11 cellular contexts compared by ENCODE assay signal in the genomic region with DNA sequence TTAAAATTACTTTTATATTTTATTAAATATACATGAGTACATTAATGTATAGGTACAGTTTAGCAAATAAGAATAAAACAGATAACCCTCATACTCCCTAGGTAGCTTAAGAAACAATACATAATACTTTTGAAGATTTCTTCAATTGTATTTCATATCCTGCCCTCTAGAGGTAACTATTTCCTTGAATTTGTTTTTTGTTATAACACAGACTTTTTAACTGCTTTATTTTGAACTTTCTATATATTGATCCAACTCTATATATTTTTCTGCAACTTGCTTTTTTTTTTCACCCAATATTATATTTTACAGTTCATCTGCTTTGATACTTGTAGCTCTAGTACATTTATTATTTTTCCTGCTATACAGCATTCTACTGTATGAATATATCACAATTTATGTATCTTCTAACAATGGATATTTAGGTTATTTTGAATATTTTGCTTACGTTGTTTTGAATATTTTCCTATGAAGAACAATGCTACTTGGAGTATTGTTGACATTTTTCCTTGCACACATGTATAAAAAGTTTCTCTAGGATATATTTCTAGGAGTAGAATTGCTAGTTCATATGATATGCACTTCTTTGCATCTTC.
DNase-seq lines count a peak whose midpoint lies in the region; ATAC-seq, FAIRE-seq and TF ChIP-seq lines count a peak whose summit lies in the region.
"Had no signal": no experiment of that assay in that cellular context is flagged by ENCODE, and none has a peak within 500 bp of the region (broad histone marks: within the 10 kb centered on the region; RNA-seq: fewer than 3 reads in every experiment).

No MANE protein-coding gene starts in this region.

- no peak overlapping the region for H3K4me3 Mint-ChIP-seq in activated naive CD8-positive, alpha-beta T cell treated with anti-CD3 and anti-CD28 coated beads, Interleukin-2, amount 10 ng/mL, durations not matched to agents 7 days and 5 days
- H3K4me3 Mint-ChIP-seq in activated naive CD8-positive, alpha-beta T cell treated with anti-CD3 and anti-CD28 coated beads for 36 hours, result no peak overlapping the region
- H3K4me3 Mint-ChIP-seq: activated naive CD4-positive, alpha-beta T cell treated with anti-CD3 and anti-CD28 coated beads, Interleukin-2, amount 50 U/mL, for 24 hours had no signal

- H3K27ac ChIP-seq in endothelial cell of umbilical vein (ENCODE audit: insufficient read depth, low read depth, low read length) (no peak overlapping the region), transverse colon (no peak overlapping the region)
- no peak overlapping the region for H3K27ac ChIP-seq in effector memory CD4-positive, alpha-beta T cell (ENCODE audit: insufficient read depth, low read length, poor library complexity, severe bottlenecking)

- peaks cover 4% of the 10 kb centered on the region for H3K4me1 Mint-ChIP-seq in activated naive CD8-positive, alpha-beta T cell treated with anti-CD3 and anti-CD28 coated beads, Interleukin-2, amount 10 ng/mL, durations not matched to agents 7 days and 5 days
- peaks cover 2% of the 10 kb centered on the region for H3K4me1 Mint-ChIP-seq in activated naive CD8-positive, alpha-beta T cell treated with anti-CD3 and anti-CD28 coated beads for 36 hours

- FAIRE-seq in endothelial cell of umbilical vein (lab: Jason Lieb, UNC), result no peak

- dilution Hi-C loops in endothelial cell of umbilical vein (cut with MboI; ENCODE audit: extremely low pct_ligation_motif_present, low sequenced_read_pairs), result no loop called here

- intact Hi-C loops in endothelial cell of umbilical vein (cut with micrococcal nuclease) (no loop called here), transverse colon (cut with DNase I; ENCODE audit: low total_unique reads) (no loop called here)

- POLR2A ChIA-PET in activated naive CD8-positive, alpha-beta T cell treated with anti-CD3 and anti-CD28 coated beads, Interleukin-2, amount 10 ng/mL, durations not matched to agents 7 days and 5 days (lab: Charles Lee), result interaction anchor here (1.2 to 1.6 kb wide), 2 partner anchors 71 to 73 kb away, joined by 6 read pairs; a partner anchor contains a TSS
- POLR2A ChIA-PET in endothelial cell of umbilical vein (lab: Charles Lee), result no interaction called here

- whole genome bisulfite sequencing in transverse colon (ENCODE audit: low coverage in 1 of 2), 2 donors, result 82 to 90% methylated on average over 1 of the region's 1 CpG

- H3K79me2 ChIP-seq in endothelial cell of umbilical vein (ENCODE audit: control insufficient read depth, insufficient read depth, low read length), result no peaks in the 10 kb centered on the region

- no peak overlapping the region for H2AFZ ChIP-seq in endothelial cell of umbilical vein (ENCODE audit: low read depth, low read length)

- H3K9me3 ChIP-seq in endothelial cell of umbilical vein (replicated peaks; ENCODE audit: control insufficient read depth, insufficient read depth, low read length) (no peaks in the 10 kb centered on the region), transverse colon (no peaks in the 10 kb centered on the region)
- H3K9me3 ChIP-seq in effector memory CD4-positive, alpha-beta T cell (ENCODE audit: control insufficient read depth, low read length), result no peaks in the 10 kb centered on the region

- H3K27ac Mint-ChIP-seq in activated naive CD8-positive, alpha-beta T cell treated with anti-CD3 and anti-CD28 coated beads, Interleukin-2, amount 10 ng/mL, durations not matched to agents 7 days and 5 days, result no peak overlapping the region
- no peak overlapping the region for H3K27ac Mint-ChIP-seq in activated naive CD8-positive, alpha-beta T cell treated with anti-CD3 and anti-CD28 coated beads for 36 hours
- H3K27ac Mint-ChIP-seq: activated naive CD4-positive, alpha-beta T cell treated with anti-CD3 and anti-CD28 coated beads, Interleukin-2, amount 50 U/mL, for 24 hours had no signal

- TF ChIP-seq EP300 in transverse colon (IDR thresholded peaks at IDR 0.05; ENCODE audit: low read depth), result no peak

- no peaks in the 10 kb centered on the region for H3K9me1 ChIP-seq in endothelial cell of umbilical vein (replicated peaks; ENCODE audit: control insufficient read depth, extremely low read depth, insufficient read depth, low read length)

- CTCF ChIA-PET in endothelial cell of umbilical vein (lab: Charles Lee), result interaction anchor here (0.7 to 1.9 kb wide), 14 partner anchors 24 to 413 kb away, joined by 3 to 12 read pairs (median 4); no protein-coding TSS in a partner anchor

- peak; percentile 33 for ATAC-seq in activated naive CD8-positive, alpha-beta T cell treated with anti-CD3 and anti-CD28 coated beads, Interleukin-2, amount 10 ng/mL, durations not matched to agents 7 days and 5 days (ENCODE audit: low read depth)
- no peak for ATAC-seq in GM21381 (IDR thresholded peaks at IDR 0.05; ENCODE audit: unreplicated experiment)
- no peak for ATAC-seq in GM19467 (IDR thresholded peaks at IDR 0.05; ENCODE audit: unreplicated experiment)
- ATAC-seq: Panc1 had no signal

- no peak for DNase-seq in activated naive CD8-positive, alpha-beta T cell treated with anti-CD3 and anti-CD28 coated beads, Interleukin-2, amount 10 ng/mL, durations not matched to agents 7 days and 5 days
- no peak for DNase-seq in activated naive CD8-positive, alpha-beta T cell treated with anti-CD3 and anti-CD28 coated beads for 36 hours
- peak; percentile 33 for DNase-seq in MV-4-11 (lab: John Stamatoyannopoulos, UW)
- DNase-seq in endothelial cell of umbilical vein (ENCODE audit: low read depth, low spot score), result peak; percentile 5
- no peak for DNase-seq in transverse colon
- DNase-seq in effector memory CD4-positive, alpha-beta T cell, result no peak

- in situ Hi-C loops in transverse colon (cut with MboI; ENCODE audit: low pct_ligation_motif_present in 1 of 4, low pct_unique_long_range_greater_than_20kb in 1 of 4, low sequenced_read_pairs in 3 of 4), result loop anchor here in 3 of 4 donors (10.0 to 25.0 kb wide), 2 partner anchors 98 to 380 kb away; no protein-coding TSS in a partner anchor

- no peak for TF ChIP-seq CTCF in endothelial cell of umbilical vein (IDR thresholded peaks at IDR 0.05; ENCODE audit: extremely low read depth in 1 of 2, insufficient read depth in 1 of 2, low read depth in 1 of 2, low read length in 2 of 2)
- TF ChIP-seq CTCF in transverse colon (IDR thresholded peaks at IDR 0.05), result peak in 4 of 5 experiments; percentile 30 to 35 (median 32)

- TF ChIP-seq POLR2A in endothelial cell of umbilical vein (IDR thresholded peaks at IDR 0.05; ENCODE audit: low read depth, low read length), result no peak
- TF ChIP-seq POLR2A in transverse colon (IDR thresholded peaks at IDR 0.05), result no peak

- H3K27me3 Mint-ChIP-seq in activated naive CD8-positive, alpha-beta T cell treated with anti-CD3 and anti-CD28 coated beads, Interleukin-2, amount 10 ng/mL, durations not matched to agents 7 days and 5 days, result no peaks in the 10 kb centered on the region
- H3K27me3 Mint-ChIP-seq in activated naive CD8-positive, alpha-beta T cell treated with anti-CD3 and anti-CD28 coated beads for 36 hours, result no peaks in the 10 kb centered on the region
- H3K27me3 Mint-ChIP-seq: activated naive CD4-positive, alpha-beta T cell treated with anti-CD3 and anti-CD28 coated beads, Interleukin-2, amount 50 U/mL, for 24 hours had no signal

- H3K4me1 ChIP-seq in endothelial cell of umbilical vein (ENCODE audit: control insufficient read depth, extremely low read depth, insufficient read depth, low read length) (no peaks in the 10 kb centered on the region), transverse colon (no peaks in the 10 kb centered on the region)
- no peaks in the 10 kb centered on the region for H3K4me1 ChIP-seq in effector memory CD4-positive, alpha-beta T cell (ENCODE audit: control insufficient read depth, insufficient read depth, low read length, poor library complexity, severe bottlenecking)

- no TSS peak for BruUV-seq in endothelial cell of umbilical vein (replicated peaks; lab: Mats Ljungman, UMichigan)

- H3K36me3 Mint-ChIP-seq in activated naive CD8-positive, alpha-beta T cell treated with anti-CD3 and anti-CD28 coated beads, Interleukin-2, amount 10 ng/mL, durations not matched to agents 7 days and 5 days, result peaks cover 1% of the 10 kb centered on the region
- peaks cover 2% of the 10 kb centered on the region for H3K36me3 Mint-ChIP-seq in activated naive CD8-positive, alpha-beta T cell treated with anti-CD3 and anti-CD28 coated beads for 36 hours

- no peaks in the 10 kb centered on the region for H3K27me3 ChIP-seq in endothelial cell of umbilical vein (ENCODE audit: control insufficient read depth in 2 of 2, insufficient read depth in 2 of 2, low read length in 2 of 2)
- no peaks in the 10 kb centered on the region for H3K27me3 ChIP-seq in transverse colon
- H3K27me3 ChIP-seq in effector memory CD4-positive, alpha-beta T cell (replicated peaks; ENCODE audit: control insufficient read depth, insufficient read depth, low read length, poor library complexity, severe bottlenecking), result no peaks in the 10 kb centered on the region

- H3K36me3 ChIP-seq in endothelial cell of umbilical vein (ENCODE audit: control insufficient read depth in 2 of 2, extremely low read depth in 1 of 2, insufficient read depth in 2 of 2, low read length in 2 of 2), result no peaks in the 10 kb centered on the region
- no peaks in the 10 kb centered on the region for H3K36me3 ChIP-seq in transverse colon
- no peaks in the 10 kb centered on the region for H3K36me3 ChIP-seq in effector memory CD4-positive, alpha-beta T cell (ENCODE audit: control insufficient read depth, insufficient read depth, low read length)

- H3K4me3 ChIP-seq in endothelial cell of umbilical vein (replicated peaks in 1 of 3; ENCODE audit: insufficient read depth in 1 of 3, low read depth in 1 of 3, low read length in 3 of 3) (no peak overlapping the region), transverse colon (no peak overlapping the region)
- no peak overlapping the region for H3K4me3 ChIP-seq in effector memory CD4-positive, alpha-beta T cell (ENCODE audit: insufficient read depth, low read depth, low read length, poor library complexity, severe bottlenecking)
- H3K4me3 ChIP-seq: lung had no signal

- H3K4me2 ChIP-seq in endothelial cell of umbilical vein (ENCODE audit: insufficient read depth, low read length), result no peak overlapping the region

- no peak overlapping the region for H3K9ac ChIP-seq in endothelial cell of umbilical vein (replicated peaks; ENCODE audit: extremely low read depth, insufficient read depth, low read length)

- peaks cover 4% of the 10 kb centered on the region for H3K9me3 Mint-ChIP-seq in activated naive CD8-positive, alpha-beta T cell treated with anti-CD3 and anti-CD28 coated beads, Interleukin-2, amount 10 ng/mL, durations not matched to agents 7 days and 5 days
- peaks cover 6% of the 10 kb centered on the region for H3K9me3 Mint-ChIP-seq in activated naive CD8-positive, alpha-beta T cell treated with anti-CD3 and anti-CD28 coated beads for 36 hours

- H4K20me1 ChIP-seq in endothelial cell of umbilical vein (replicated peaks; ENCODE audit: control insufficient read depth, extremely low read depth, insufficient read depth, low read length), result no peaks in the 10 kb centered on the region

TF ChIP-seq in endothelial cell of umbilical vein, 7 proteins besides CTCF, POLR2A, EP300 and RAD21 (continues in another document):
- TF ChIP-seq FOS (IDR thresholded peaks at IDR 0.05; ENCODE audit: borderline replicate concordance, insufficient read depth, low read length), result no peak
- TF ChIP-seq MYC (IDR thresholded peaks at IDR 0.05; ENCODE audit: low read depth, low read length), result no peak
- TF ChIP-seq JUN (IDR thresholded peaks at IDR 0.05; ENCODE audit: borderline replicate concordance, insufficient read depth, insufficient read length, low read depth), result no peak

Comparison
In these comparisons a context has a peak if more than half of its experiments do, and no peak if none do; other contexts are left out.
1. DNase-seq: peak in MV-4-11 (single experiment) and endothelial cell of umbilical vein (single experiment); none in activated naive CD8-positive, alpha-beta T cell treated with anti-CD3 and anti-CD28 coated beads, Interleukin-2, amount 10 ng/mL, durations not matched to agents 7 days and 5 days (single experiment), activated naive CD8-positive, alpha-beta T cell treated with anti-CD3 and anti-CD28 coated beads for 36 hours (single experiment), transverse colon (single experiment) and effector memory CD4-positive, alpha-beta T cell (0 of 3).
2. CTCF ChIP-seq: peak in transverse colon (4 of 5); none in endothelial cell of umbilical vein (0 of 2).